In the genomic region with DNA sequence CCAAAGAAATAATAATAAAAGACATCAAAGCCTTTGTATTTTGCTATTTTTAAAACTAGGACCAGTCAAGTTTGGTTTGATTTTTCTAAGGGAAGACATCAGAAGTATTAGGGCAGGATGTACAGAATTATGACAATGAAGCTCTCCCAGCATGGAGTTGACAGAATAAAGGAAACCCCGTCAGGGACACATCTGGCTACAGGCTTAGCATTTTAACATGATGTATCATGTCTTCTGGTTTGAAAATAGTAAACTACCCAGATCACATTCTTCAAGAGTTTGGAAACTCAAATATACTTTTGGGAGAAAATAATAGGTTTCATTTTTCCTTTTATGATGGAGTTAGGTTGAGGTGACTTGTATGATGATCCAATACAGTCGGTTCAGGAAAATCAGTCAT, we compare ENCODE assay signal across 1 cellular context.
TF ChIP-seq lines count a peak whose summit lies in the region.

No MANE protein-coding gene starts in this region.

TF ChIP-seq in SK-N-SH, 30 proteins besides CTCF, POLR2A, EP300 and RAD21 (continued from another document):
- TF ChIP-seq EZH2phosphoT487 (IDR thresholded peaks at IDR 0.05; ENCODE audit: borderline replicate concordance, low read depth) (no peak), RXRA (IDR thresholded peaks at IDR 0.05; ENCODE audit: borderline replicate concordance, low read depth) (no peak), IRF3 (IDR thresholded peaks at IDR 0.05; ENCODE audit: low read depth, low read length) (no peak), TAF1 (IDR thresholded peaks at IDR 0.05; ENCODE audit: borderline replicate concordance, low read depth, low read length) (no peak), TCF12 (IDR thresholded peaks at IDR 0.05) (no peak), USF2 (IDR thresholded peaks at IDR 0.05; ENCODE audit: borderline replicate concordance, low read depth, low read length) (no peak), MXI1 (IDR thresholded peaks at IDR 0.05; ENCODE audit: low read depth, low read length) (no peak), CHD2 (IDR thresholded peaks at IDR 0.05; ENCODE audit: low read length, partially characterized antibody) (no peak), GABPA (IDR thresholded peaks at IDR 0.05; ENCODE audit: low read depth) (no peak), JUND (IDR thresholded peaks at IDR 0.05) (no peak)
- TF ChIP-seq, protein P1, sequence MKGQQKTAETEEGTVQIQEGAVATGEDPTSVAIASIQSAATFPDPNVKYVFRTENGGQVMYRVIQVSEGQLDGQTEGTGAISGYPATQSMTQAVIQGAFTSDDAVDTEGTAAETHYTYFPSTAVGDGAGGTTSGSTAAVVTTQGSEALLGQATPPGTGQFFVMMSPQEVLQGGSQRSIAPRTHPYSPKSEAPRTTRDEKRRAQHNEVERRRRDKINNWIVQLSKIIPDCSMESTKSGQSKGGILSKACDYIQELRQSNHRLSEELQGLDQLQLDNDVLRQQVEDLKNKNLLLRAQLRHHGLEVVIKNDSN (IDR thresholded peaks at IDR 0.05; ENCODE audit: borderline replicate concordance, low read depth) = no peak
- TF ChIP-seq, protein P2, sequence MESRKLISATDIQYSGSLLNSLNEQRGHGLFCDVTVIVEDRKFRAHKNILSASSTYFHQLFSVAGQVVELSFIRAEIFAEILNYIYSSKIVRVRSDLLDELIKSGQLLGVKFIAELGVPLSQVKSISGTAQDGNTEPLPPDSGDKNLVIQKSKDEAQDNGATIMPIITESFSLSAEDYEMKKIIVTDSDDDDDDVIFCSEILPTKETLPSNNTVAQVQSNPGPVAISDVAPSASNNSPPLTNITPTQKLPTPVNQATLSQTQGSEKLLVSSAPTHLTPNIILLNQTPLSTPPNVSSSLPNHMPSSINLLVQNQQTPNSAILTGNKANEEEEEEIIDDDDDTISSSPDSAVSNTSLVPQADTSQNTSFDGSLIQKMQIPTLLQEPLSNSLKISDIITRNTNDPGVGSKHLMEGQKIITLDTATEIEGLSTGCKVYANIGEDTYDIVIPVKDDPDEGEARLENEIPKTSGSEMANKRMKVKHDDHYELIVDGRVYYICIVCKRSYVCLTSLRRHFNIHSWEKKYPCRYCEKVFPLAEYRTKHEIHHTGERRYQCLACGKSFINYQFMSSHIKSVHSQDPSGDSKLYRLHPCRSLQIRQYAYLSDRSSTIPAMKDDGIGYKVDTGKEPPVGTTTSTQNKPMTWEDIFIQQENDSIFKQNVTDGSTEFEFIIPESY (IDR thresholded peaks at IDR 0.05; ENCODE audit: borderline replicate concordance, low read depth) = no peak
- TF ChIP-seq, protein P3, sequence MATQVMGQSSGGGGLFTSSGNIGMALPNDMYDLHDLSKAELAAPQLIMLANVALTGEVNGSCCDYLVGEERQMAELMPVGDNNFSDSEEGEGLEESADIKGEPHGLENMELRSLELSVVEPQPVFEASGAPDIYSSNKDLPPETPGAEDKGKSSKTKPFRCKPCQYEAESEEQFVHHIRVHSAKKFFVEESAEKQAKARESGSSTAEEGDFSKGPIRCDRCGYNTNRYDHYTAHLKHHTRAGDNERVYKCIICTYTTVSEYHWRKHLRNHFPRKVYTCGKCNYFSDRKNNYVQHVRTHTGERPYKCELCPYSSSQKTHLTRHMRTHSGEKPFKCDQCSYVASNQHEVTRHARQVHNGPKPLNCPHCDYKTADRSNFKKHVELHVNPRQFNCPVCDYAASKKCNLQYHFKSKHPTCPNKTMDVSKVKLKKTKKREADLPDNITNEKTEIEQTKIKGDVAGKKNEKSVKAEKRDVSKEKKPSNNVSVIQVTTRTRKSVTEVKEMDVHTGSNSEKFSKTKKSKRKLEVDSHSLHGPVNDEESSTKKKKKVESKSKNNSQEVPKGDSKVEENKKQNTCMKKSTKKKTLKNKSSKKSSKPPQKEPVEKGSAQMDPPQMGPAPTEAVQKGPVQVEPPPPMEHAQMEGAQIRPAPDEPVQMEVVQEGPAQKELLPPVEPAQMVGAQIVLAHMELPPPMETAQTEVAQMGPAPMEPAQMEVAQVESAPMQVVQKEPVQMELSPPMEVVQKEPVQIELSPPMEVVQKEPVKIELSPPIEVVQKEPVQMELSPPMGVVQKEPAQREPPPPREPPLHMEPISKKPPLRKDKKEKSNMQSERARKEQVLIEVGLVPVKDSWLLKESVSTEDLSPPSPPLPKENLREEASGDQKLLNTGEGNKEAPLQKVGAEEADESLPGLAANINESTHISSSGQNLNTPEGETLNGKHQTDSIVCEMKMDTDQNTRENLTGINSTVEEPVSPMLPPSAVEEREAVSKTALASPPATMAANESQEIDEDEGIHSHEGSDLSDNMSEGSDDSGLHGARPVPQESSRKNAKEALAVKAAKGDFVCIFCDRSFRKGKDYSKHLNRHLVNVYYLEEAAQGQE (IDR thresholded peaks at IDR 0.05; ENCODE audit: low read depth, low read length) = no peak
